1 cellular context compared by ENCODE assay signal in genomic region chr17:8420041-8420934, GRCh38.
TF ChIP-seq lines count a peak whose summit lies in the region.

No MANE protein-coding gene starts in this region.

TF ChIP-seq in HepG2, 621 proteins besides CTCF, POLR2A, EP300 and RAD21 (continued from another document and continues in another):
- TF ChIP-seq IRF9 (CRISPR knock-in tag; IDR thresholded peaks at IDR 0.05; ENCODE audit: borderline replicate concordance) = no peak
- no peak for TF ChIP-seq HNRNPL (IDR thresholded peaks at IDR 0.05; ENCODE audit: low read depth, low read length)
- TF ChIP-seq PATZ1 (CRISPR knock-in tag; IDR thresholded peaks at IDR 0.05) = peak; percentile 83
- no peak for TF ChIP-seq CSRNP1 (CRISPR knock-in tag; IDR thresholded peaks at IDR 0.05)
- TF ChIP-seq TAF1 (CRISPR knock-in tag; IDR thresholded peaks at IDR 0.05) = no peak
- TF ChIP-seq MLLT10 (CRISPR knock-in tag; IDR thresholded peaks at IDR 0.05) = no peak
- no peak for TF ChIP-seq FLYWCH1 (CRISPR knock-in tag; IDR thresholded peaks at IDR 0.05)
- TF ChIP-seq ZNF30 (CRISPR knock-in tag; IDR thresholded peaks at IDR 0.05) = no peak
- no peak for TF ChIP-seq E2F1 (CRISPR knock-in tag; IDR thresholded peaks at IDR 0.05)
- TF ChIP-seq ZNF451 (CRISPR knock-in tag; IDR thresholded peaks at IDR 0.05) = no peak
- TF ChIP-seq MLXIP (CRISPR knock-in tag; IDR thresholded peaks at IDR 0.05; ENCODE audit: borderline replicate concordance) = no peak
- TF ChIP-seq NFIC (IDR thresholded peaks at IDR 0.05; ENCODE audit: low read length) = peak; percentile 98
- no peak for TF ChIP-seq ZBTB10 (CRISPR knock-in tag; IDR thresholded peaks at IDR 0.05; ENCODE audit: borderline replicate concordance)
- TF ChIP-seq ZNF124 (CRISPR knock-in tag; IDR thresholded peaks at IDR 0.05) = peak; percentile 70; the same call in 1 of the 2 replicates
- no peak for TF ChIP-seq THAP9 (CRISPR knock-in tag; IDR thresholded peaks at IDR 0.05; ENCODE audit: borderline replicate concordance)
- no peak for TF ChIP-seq ZBTB7A (CRISPR knock-in tag; IDR thresholded peaks at IDR 0.05)
- no peak for TF ChIP-seq GABPA (IDR thresholded peaks at IDR 0.05; ENCODE audit: low read depth, low read length)
- peak; percentile 31; the same call in 1 of the 2 replicates for TF ChIP-seq GABPA (CRISPR knock-in tag; IDR thresholded peaks at IDR 0.05; ENCODE audit: low read depth)
- TF ChIP-seq MAZ (IDR thresholded peaks at IDR 0.05; ENCODE audit: borderline replicate concordance, low read depth, low read length) = no peak
- TF ChIP-seq MAZ (CRISPR knock-in tag; IDR thresholded peaks at IDR 0.05; ENCODE audit: low read depth) = 0 out of 2 replicates have a peak, but pooled peaks have one; percentile 61
- TF ChIP-seq ZNF337 (CRISPR knock-in tag; IDR thresholded peaks at IDR 0.05; ENCODE audit: borderline replicate concordance, low read depth) = no peak
- peak; percentile 72; the same call in 1 of the 2 replicates for TF ChIP-seq BORCS8-MEF2B (CRISPR knock-in tag; IDR thresholded peaks at IDR 0.05)
- peak; percentile 83; the same call in 1 of the 2 replicates for TF ChIP-seq TRIM24 (CRISPR knock-in tag; IDR thresholded peaks at IDR 0.05)
- TF ChIP-seq RBAK (CRISPR knock-in tag; IDR thresholded peaks at IDR 0.05) = peak; percentile 23; the same call in 1 of the 2 replicates
- no peak for TF ChIP-seq ZNF891 (CRISPR knock-in tag; IDR thresholded peaks at IDR 0.05)
- peak; percentile 43; the same call in 1 of the 2 replicates for TF ChIP-seq ZNF3 (CRISPR knock-in tag; IDR thresholded peaks at IDR 0.05)
- peak; percentile 71; the same call in 1 of the 2 replicates for TF ChIP-seq ZMAT3 (CRISPR knock-in tag; conservative IDR thresholded peaks at IDR 0.05)
- 0 out of 2 replicates have a peak, but pooled peaks have one; percentile 56 for TF ChIP-seq RARG (CRISPR knock-in tag; IDR thresholded peaks at IDR 0.05; ENCODE audit: low read depth)
- no peak; the same call in 1 of the 2 replicates for TF ChIP-seq TFDP2 (CRISPR knock-in tag; IDR thresholded peaks at IDR 0.05)
- TF ChIP-seq ZNF687 (CRISPR knock-in tag; IDR thresholded peaks at IDR 0.05) = no peak
- no peak for TF ChIP-seq ZNF512B (CRISPR knock-in tag; IDR thresholded peaks at IDR 0.05; ENCODE audit: borderline replicate concordance)
- TF ChIP-seq GATAD2A (CRISPR knock-in tag; IDR thresholded peaks at IDR 0.05) = peak; percentile 96
- TF ChIP-seq ZNF264 (CRISPR knock-in tag; IDR thresholded peaks at IDR 0.05) = peak; percentile 92
